1 cellular context compared by ENCODE assay signal in genomic region chr11:35109827-35110226, GRCh38.
TF ChIP-seq lines count a peak whose summit lies in the region.

No MANE protein-coding gene starts in this region.

TF ChIP-seq in GM12878, 131 proteins besides CTCF, POLR2A, EP300 and RAD21:
- TF ChIP-seq ZNF687 (IDR thresholded peaks at IDR 0.05) (no peak), ZNF24 (IDR thresholded peaks at IDR 0.05) (0 out of 2 replicates have a peak, but pooled peaks have one; percentile 51), EGR1 (IDR thresholded peaks at IDR 0.05; ENCODE audit: borderline replicate concordance in 1 of 2, low read depth in 2 of 2, low read length in 2 of 2) (no peak), NFXL1 (IDR thresholded peaks at IDR 0.05; ENCODE audit: borderline replicate concordance) (no peak), TCF7 (IDR thresholded peaks at IDR 0.05; ENCODE audit: borderline replicate concordance) (peak; percentile 78), IKZF1 (conservative IDR thresholded peaks at IDR 0.05) (no peak), RUNX3 (IDR thresholded peaks at IDR 0.05; ENCODE audit: low read length) (peak; percentile 77)
